7 cellular contexts compared by ENCODE assay signal in the genomic region with DNA sequence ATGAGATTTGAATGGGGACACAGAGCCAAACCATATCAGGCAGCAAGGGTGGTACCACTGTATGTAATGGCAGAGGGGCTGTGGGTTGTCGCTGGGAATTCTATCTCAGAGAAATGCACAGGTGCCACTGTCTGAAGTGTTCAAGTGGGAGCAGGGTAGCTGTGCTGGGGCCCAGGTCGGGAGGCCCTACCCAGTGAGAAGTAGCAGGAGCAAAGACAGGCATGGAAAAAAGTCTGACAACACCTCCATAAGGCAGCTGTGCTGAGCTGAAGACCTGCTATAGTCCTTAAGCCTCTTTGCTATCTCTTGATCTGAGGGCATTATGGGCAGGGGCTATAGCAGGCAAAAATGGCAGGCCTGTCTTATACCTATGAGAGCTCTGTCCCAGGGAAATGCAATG.
DNase-seq lines count a peak whose midpoint lies in the region; ATAC-seq and TF ChIP-seq lines count a peak whose summit lies in the region.
"Not testable (repeated sequence)": the region's sequence is repeated elsewhere in the genome, so short reads cannot be mapped to it uniquely, and the experiment has no call there.

No MANE protein-coding gene starts in this region.

- intact Hi-C loops in right lobe of liver (cut with DNase I); sciatic nerve (cut with DNase I); aorta (cut with DNase I): not testable (repeated sequence)

- H3K4me3 ChIP-seq in gastroesophageal sphincter; right lobe of liver; aorta (ENCODE audit: low read length in 2 of 2): not testable (repeated sequence)

- not testable (repeated sequence) for H3K27me3 ChIP-seq in gastroesophageal sphincter; right lobe of liver; aorta (ENCODE audit: control insufficient read depth in 1 of 2, insufficient read depth in 2 of 2, low read length in 1 of 2)

- peak; percentile 40 for ATAC-seq in activated naive CD8-positive, alpha-beta T cell treated with anti-CD3 and anti-CD28 coated beads, Interleukin-2, amount 50 U/mL, for 24 hours
- ATAC-seq in gastroesophageal sphincter (peak; percentile 50), right lobe of liver (peak in 3 of 4 donors; percentile 21 to 69 (median 45)), sciatic nerve (peak; percentile 72), aorta (ENCODE audit: low FRiP score) (peak; percentile 88)
- peak; percentile 59 to 65 for ATAC-seq in natural killer cell treated with Interleukin-12 subunit alpha and Interleukin-12 subunit beta and Interleukin-15 and Interleukin-18, amount 100 ng/mL, for 72 hours
- peak; percentile 67 for ATAC-seq in stimulated activated memory B cell treated with anti-CD40 and anti-IgM and Interleukin-4, amounts not matched to agents 10 μg/mL and 1 μg/mL and 100 μg/mL, for 72 hours

- not testable (repeated sequence) for DNase-seq in activated naive CD8-positive, alpha-beta T cell treated with anti-CD3 and anti-CD28 coated beads, Interleukin-2, amount 50 U/mL, for 24 hours; right lobe of liver; natural killer cell treated with Interleukin-12 subunit alpha and Interleukin-12 subunit beta and Interleukin-15 and Interleukin-18, amount 100 ng/mL, for 72 hours (ENCODE audit: low spot score); sciatic nerve (ENCODE audit: low spot score)
- DNase-seq in aorta = peak in 1 of 2 donors; percentile 65

- H3K9me3 Mint-ChIP-seq in activated naive CD8-positive, alpha-beta T cell treated with anti-CD3 and anti-CD28 coated beads, Interleukin-2, amount 50 U/mL, for 24 hours = peaks cover 14% of the 10 kb centered on the region
- H3K9me3 Mint-ChIP-seq in natural killer cell treated with Interleukin-12 subunit alpha and Interleukin-12 subunit beta and Interleukin-15 and Interleukin-18, amount 100 ng/mL, for 72 hours = peaks cover 14% of the 10 kb centered on the region
- H3K9me3 Mint-ChIP-seq in stimulated activated memory B cell treated with anti-CD40 and anti-IgM and Interleukin-4, amounts not matched to agents 10 μg/mL and 1 μg/mL and 100 μg/mL, for 72 hours = peaks cover 12% of the 10 kb centered on the region

- H3K27me3 Mint-ChIP-seq in activated naive CD8-positive, alpha-beta T cell treated with anti-CD3 and anti-CD28 coated beads, Interleukin-2, amount 50 U/mL, for 24 hours; natural killer cell treated with Interleukin-12 subunit alpha and Interleukin-12 subunit beta and Interleukin-15 and Interleukin-18, amount 100 ng/mL, for 72 hours; stimulated activated memory B cell treated with anti-CD40 and anti-IgM and Interleukin-4, amounts not matched to agents 10 μg/mL and 1 μg/mL and 100 μg/mL, for 72 hours: not testable (repeated sequence)

- TF ChIP-seq CTCF in gastroesophageal sphincter (IDR thresholded peaks at IDR 0.05); right lobe of liver (IDR thresholded peaks at IDR 0.05): not testable (repeated sequence)

- H3K27ac ChIP-seq in gastroesophageal sphincter; right lobe of liver; aorta (ENCODE audit: low read depth in 1 of 2, low read length in 2 of 2): not testable (repeated sequence)

- not testable (repeated sequence) for TF ChIP-seq EP300 in gastroesophageal sphincter (IDR thresholded peaks at IDR 0.05)

- TF ChIP-seq POLR2A in gastroesophageal sphincter (IDR thresholded peaks at IDR 0.05); right lobe of liver (IDR thresholded peaks at IDR 0.05): not testable (repeated sequence)

- WGBS in gastroesophageal sphincter (ENCODE audit: low coverage in 1 of 2), 2 donors = 18 to 27% methylated on average over 2 of the region's 2 CpGs
- 14% methylated on average over 2 of the region's 2 CpGs for WGBS in right lobe of liver (ENCODE audit: insufficient coverage, low coverage, low lambda C conversion rate, missing lambda C conversion rate)
- 22 to 25% methylated on average over 2 of the region's 2 CpGs for WGBS in aorta, 2 donors

- not testable (repeated sequence) for H3K4me1 Mint-ChIP-seq in activated naive CD8-positive, alpha-beta T cell treated with anti-CD3 and anti-CD28 coated beads, Interleukin-2, amount 50 U/mL, for 24 hours; natural killer cell treated with Interleukin-12 subunit alpha and Interleukin-12 subunit beta and Interleukin-15 and Interleukin-18, amount 100 ng/mL, for 72 hours (ENCODE audit: low read depth in 2 of 2); stimulated activated memory B cell treated with anti-CD40 and anti-IgM and Interleukin-4, amounts not matched to agents 10 μg/mL and 1 μg/mL and 100 μg/mL, for 72 hours

- not testable (repeated sequence) for H3K4me3 Mint-ChIP-seq in activated naive CD8-positive, alpha-beta T cell treated with anti-CD3 and anti-CD28 coated beads, Interleukin-2, amount 50 U/mL, for 24 hours; natural killer cell treated with Interleukin-12 subunit alpha and Interleukin-12 subunit beta and Interleukin-15 and Interleukin-18, amount 100 ng/mL, for 72 hours; stimulated activated memory B cell treated with anti-CD40 and anti-IgM and Interleukin-4, amounts not matched to agents 10 μg/mL and 1 μg/mL and 100 μg/mL, for 72 hours

- H3K9me3 ChIP-seq in gastroesophageal sphincter = peaks cover 0 to 31% (median 0%) of the 10 kb centered on the region in 3 donors
- not testable (repeated sequence) for H3K9me3 ChIP-seq in right lobe of liver; aorta (ENCODE audit: control insufficient read depth, low read length)

- H3K36me3 ChIP-seq in gastroesophageal sphincter; right lobe of liver; aorta (ENCODE audit: control insufficient read depth in 1 of 2, insufficient read depth in 2 of 2, low read length in 1 of 2): not testable (repeated sequence)

- H3K36me3 Mint-ChIP-seq in activated naive CD8-positive, alpha-beta T cell treated with anti-CD3 and anti-CD28 coated beads, Interleukin-2, amount 50 U/mL, for 24 hours (ENCODE audit: low read depth); stimulated activated memory B cell treated with anti-CD40 and anti-IgM and Interleukin-4, amounts not matched to agents 10 μg/mL and 1 μg/mL and 100 μg/mL, for 72 hours: not testable (repeated sequence)
- peaks cover 14% of the 10 kb centered on the region for H3K36me3 Mint-ChIP-seq in natural killer cell treated with Interleukin-12 subunit alpha and Interleukin-12 subunit beta and Interleukin-15 and Interleukin-18, amount 100 ng/mL, for 72 hours

- not testable (repeated sequence) for H3K4me1 ChIP-seq in gastroesophageal sphincter; right lobe of liver; aorta (ENCODE audit: control insufficient read depth in 1 of 2, insufficient read depth in 2 of 2, low read length in 2 of 2)

- not testable (repeated sequence) for H3K27ac Mint-ChIP-seq in activated naive CD8-positive, alpha-beta T cell treated with anti-CD3 and anti-CD28 coated beads, Interleukin-2, amount 50 U/mL, for 24 hours; natural killer cell treated with Interleukin-12 subunit alpha and Interleukin-12 subunit beta and Interleukin-15 and Interleukin-18, amount 100 ng/mL, for 72 hours; stimulated activated memory B cell treated with anti-CD40 and anti-IgM and Interleukin-4, amounts not matched to agents 10 μg/mL and 1 μg/mL and 100 μg/mL, for 72 hours
